In the genomic region with DNA sequence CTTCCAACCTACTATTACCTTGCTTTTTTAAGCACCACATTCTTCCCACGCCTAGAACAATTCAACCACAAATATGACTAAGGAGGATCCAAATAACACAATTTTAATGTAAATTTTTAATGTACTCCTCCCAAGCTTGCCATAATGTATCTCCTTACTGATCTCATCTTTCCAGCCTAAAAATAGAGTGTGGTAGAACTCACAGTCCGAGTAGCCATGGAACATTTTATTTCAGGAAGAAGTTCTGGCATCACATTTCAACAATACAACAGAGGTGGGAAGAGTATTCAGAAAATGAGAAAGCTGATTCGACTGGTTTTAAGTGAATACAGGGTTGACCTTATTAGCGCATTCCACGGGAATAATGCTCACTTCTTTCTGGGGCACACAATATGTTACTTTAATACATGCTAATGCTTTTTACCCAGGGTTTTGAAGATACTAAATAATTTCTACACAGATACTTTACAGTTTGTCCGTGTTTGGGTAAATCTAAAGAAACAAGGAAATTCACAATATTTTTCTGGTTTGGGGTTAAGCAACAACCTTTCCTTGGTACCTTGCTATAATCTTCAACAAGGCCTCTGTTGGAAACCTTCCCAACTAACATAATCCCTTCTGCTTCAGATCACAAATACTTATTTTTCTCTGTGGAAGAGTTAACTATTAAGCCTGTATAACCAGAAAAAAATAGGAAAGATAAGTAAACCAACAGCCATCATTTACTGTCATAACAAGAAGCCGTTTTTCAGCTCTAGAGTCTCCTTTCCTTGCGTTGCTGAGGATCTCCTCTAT, we compare ENCODE assay signal across 17 cellular contexts.
"Had no signal": no experiment of that assay in that cellular context is flagged by ENCODE, and none has a peak within 500 bp of the region (broad histone marks: within the 10 kb centered on the region; RNA-seq: fewer than 3 reads in every experiment).

No MANE protein-coding gene starts in this region.

- H3K27ac Mint-ChIP-seq: activated B cell treated with CpG ODN at 0.5 μM for 24 hours; activated CD4-positive, alpha-beta T cell treated with anti-CD3 and anti-CD28 coated beads, Interleukin-2, amount 10 ng/mL, durations not matched to agents 7 days and 5 days; activated naive CD4-positive, alpha-beta T cell treated with anti-CD3 and anti-CD28 coated beads for 36 hours; effector memory CD8-positive, alpha-beta T cell; natural killer cell treated with Interleukin-12 subunit alpha and Interleukin-12 subunit beta and Interleukin-15 and Interleukin-18, amount 100 ng/mL, for 72 hours; stimulated activated naive CD8-positive, alpha-beta T cell treated with anti-CD3 and anti-CD28 coated beads, Interleukin-15, amount 100 ng/mL, for 72 hours; T-helper 1 cell treated with Interleukin-12 subunit alpha and Interleukin-12 subunit beta and Interleukin-4 antibody, amounts not matched to agents 30 μg/mL and 1 μg/mL, for 36 hours had no signal

- DNase-seq: activated B cell treated with CpG ODN at 0.5 μM for 24 hours; activated CD4-positive, alpha-beta T cell treated with anti-CD3 and anti-CD28 coated beads, Interleukin-2, amount 10 ng/mL, durations not matched to agents 7 days and 5 days; activated CD8-positive, alpha-beta memory T cell treated with anti-CD3 and anti-CD28 coated beads for 24 hours; activated naive CD4-positive, alpha-beta T cell treated with anti-CD3 and anti-CD28 coated beads for 36 hours; central memory CD4-positive, alpha-beta T cell; effector memory CD8-positive, alpha-beta T cell; erythroblast; glutamatergic neuron; immature natural killer cell; left cardiac atrium; stimulated activated CD4-positive, alpha-beta T cell treated with anti-CD3 and anti-CD28 coated beads, Interleukin-15, amount 100 ng/mL, for 24 hours; stimulated activated CD4-positive, alpha-beta T cell treated with anti-CD3 and anti-CD28 coated beads, Interleukin-4, amount 100 ng/mL, for 24 hours; stimulated activated naive CD8-positive, alpha-beta T cell treated with anti-CD3 and anti-CD28 coated beads, Interleukin-15, amount 100 ng/mL, for 72 hours had no signal

- H3K9me3 Mint-ChIP-seq: activated B cell treated with CpG ODN at 0.5 μM for 24 hours; activated CD4-positive, alpha-beta T cell treated with anti-CD3 and anti-CD28 coated beads, Interleukin-2, amount 10 ng/mL, durations not matched to agents 7 days and 5 days; activated naive CD4-positive, alpha-beta T cell treated with anti-CD3 and anti-CD28 coated beads for 36 hours; effector memory CD8-positive, alpha-beta T cell; immature natural killer cell; natural killer cell treated with Interleukin-12 subunit alpha and Interleukin-12 subunit beta and Interleukin-15 and Interleukin-18, amount 100 ng/mL, for 72 hours; stimulated activated naive CD8-positive, alpha-beta T cell treated with anti-CD3 and anti-CD28 coated beads, Interleukin-15, amount 100 ng/mL, for 72 hours; T-helper 1 cell treated with Interleukin-12 subunit alpha and Interleukin-12 subunit beta and Interleukin-4 antibody, amounts not matched to agents 30 μg/mL and 1 μg/mL, for 36 hours had no signal

- ATAC-seq: effector memory CD8-positive, alpha-beta T cell; left cardiac atrium; natural killer cell treated with Interleukin-12 subunit alpha and Interleukin-12 subunit beta and Interleukin-15 and Interleukin-18, amount 100 ng/mL, for 72 hours; stimulated activated naive CD8-positive, alpha-beta T cell treated with anti-CD3 and anti-CD28 coated beads, Interleukin-15, amount 100 ng/mL, for 72 hours had no signal

- H3K27me3 Mint-ChIP-seq: activated B cell treated with CpG ODN at 0.5 μM for 24 hours; activated CD4-positive, alpha-beta T cell treated with anti-CD3 and anti-CD28 coated beads, Interleukin-2, amount 10 ng/mL, durations not matched to agents 7 days and 5 days; effector memory CD8-positive, alpha-beta T cell; natural killer cell treated with Interleukin-12 subunit alpha and Interleukin-12 subunit beta and Interleukin-15 and Interleukin-18, amount 100 ng/mL, for 72 hours; stimulated activated naive CD8-positive, alpha-beta T cell treated with anti-CD3 and anti-CD28 coated beads, Interleukin-15, amount 100 ng/mL, for 72 hours had no signal

- H3K4me1 Mint-ChIP-seq: activated B cell treated with CpG ODN at 0.5 μM for 24 hours had no signal

- H3K4me3 Mint-ChIP-seq: activated B cell treated with CpG ODN at 0.5 μM for 24 hours; activated CD4-positive, alpha-beta T cell treated with anti-CD3 and anti-CD28 coated beads, Interleukin-2, amount 10 ng/mL, durations not matched to agents 7 days and 5 days; activated naive CD4-positive, alpha-beta T cell treated with anti-CD3 and anti-CD28 coated beads for 36 hours; effector memory CD8-positive, alpha-beta T cell; immature natural killer cell; natural killer cell treated with Interleukin-12 subunit alpha and Interleukin-12 subunit beta and Interleukin-15 and Interleukin-18, amount 100 ng/mL, for 72 hours; stimulated activated naive CD8-positive, alpha-beta T cell treated with anti-CD3 and anti-CD28 coated beads, Interleukin-15, amount 100 ng/mL, for 72 hours; T-helper 1 cell treated with Interleukin-12 subunit alpha and Interleukin-12 subunit beta and Interleukin-4 antibody, amounts not matched to agents 30 μg/mL and 1 μg/mL, for 36 hours had no signal

- H3K27ac ChIP-seq: thoracic aorta had no signal

- H3K4me3 ChIP-seq: lung, thoracic aorta had no signal
